10 cellular contexts compared by ENCODE assay signal in the genomic region with DNA sequence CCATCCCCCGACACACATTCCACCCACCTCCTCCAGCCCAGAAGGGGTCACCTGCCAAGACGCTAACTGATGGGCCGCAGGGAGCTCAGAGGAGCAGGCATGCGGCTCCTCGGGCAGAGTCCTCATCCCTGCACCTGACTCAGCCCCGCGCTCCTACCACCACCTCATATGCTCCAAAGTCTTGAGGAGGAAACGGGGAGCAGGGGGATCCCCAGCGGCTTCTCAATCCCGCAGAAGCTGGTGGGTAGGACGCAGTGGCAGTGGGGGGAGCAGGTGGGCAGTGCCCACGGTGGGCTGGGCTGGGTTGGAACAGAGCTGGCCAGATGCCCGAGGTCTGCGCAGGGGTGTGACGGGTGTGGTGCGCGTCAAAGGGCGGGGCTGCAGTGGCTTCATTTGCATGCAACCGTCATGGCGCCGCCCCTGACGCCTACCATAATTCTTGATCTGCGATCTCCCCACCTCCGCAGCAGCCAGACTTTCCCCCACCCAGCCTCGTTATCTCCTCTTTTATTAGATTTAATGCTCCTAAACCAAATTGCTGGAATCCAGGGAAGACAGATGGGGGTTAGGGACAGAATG. TPM values are rescaled to one million over a fixed set of nuclear protein-coding genes. Genes with fewer than 3 reads are reported as not detected.
DNase-seq lines count a peak whose midpoint lies in the region; TF ChIP-seq lines count a peak whose summit lies in the region.
"Had no signal": no experiment of that assay in that cellular context is flagged by ENCODE, and none has a peak within 500 bp of the region (broad histone marks: within the 10 kb centered on the region; RNA-seq: fewer than 3 reads in every experiment).

No MANE protein-coding gene starts in this region.

- no peaks in the 10 kb centered on the region for H3K9me3 ChIP-seq in osteoblast (ENCODE audit: low read depth, low read length)

- H3K4me3 ChIP-seq in epithelial cell of esophagus (ENCODE audit: low read length) (peak overlapping the region; percentile 30), osteoblast (ENCODE audit: insufficient read depth, low read length) (no peak overlapping the region)
- H3K4me3 ChIP-seq: SK-N-MC had no signal

- H3K27ac ChIP-seq in osteoblast (ENCODE audit: low read depth, low read length) = no peak overlapping the region
- H3K27ac ChIP-seq: SK-N-MC had no signal

- H3K27me3 ChIP-seq in osteoblast (ENCODE audit: insufficient read depth, low read length) = no peaks in the 10 kb centered on the region

- peaks cover 14% of the 10 kb centered on the region for H3K4me1 ChIP-seq in osteoblast (ENCODE audit: insufficient read depth, low read length)

- H4K20me1 ChIP-seq in osteoblast (ENCODE audit: insufficient read depth, low read length) = no peaks in the 10 kb centered on the region

- CTCF ChIA-PET in HEK293T (lab: Yijun Ruan, JAX) = no interaction called here

- POLR2A ChIA-PET in HEK293T (lab: Yijun Ruan, JAX) = no interaction called here

- H2AFZ ChIP-seq in osteoblast (ENCODE audit: low read length) = no peak overlapping the region

- peak; percentile 55 for DNase-seq in CD1c-positive myeloid dendritic cell (ENCODE audit: extremely low spot score)
- DNase-seq in LoVo (ENCODE audit: low spot score) = peak; percentile 44
- peak; percentile 52 for DNase-seq in epithelial cell of esophagus (ENCODE audit: low read depth)
- peak; percentile 72 for DNase-seq in osteoblast (ENCODE audit: insufficient read length, low spot score, missing footprints)
- DNase-seq in HEK293T (ENCODE audit: extremely low spot score) = no peak
- no peak for DNase-seq in COLO829 (ENCODE audit: low spot score)
- no peak for DNase-seq in NCI-H345 treated with DMSO at 0.1 percent for 48 hours (lab: John Stamatoyannopoulos, UW; ENCODE audit: unreplicated experiment)
- DNase-seq in HCEC 1CT = no peak
- DNase-seq: central memory CD4-positive, alpha-beta T cell had no signal

- TF ChIP-seq CTCF in epithelial cell of esophagus (IDR thresholded peaks at IDR 0.05; ENCODE audit: insufficient read depth, low read depth, low read length, missing control alignments) = no peak
- TF ChIP-seq CTCF in osteoblast (IDR thresholded peaks at IDR 0.05; ENCODE audit: extremely low read depth, low read depth, low read length) = no peak

- no peaks in the 10 kb centered on the region for H3K79me2 ChIP-seq in osteoblast (ENCODE audit: insufficient read depth, low read length)

- no peak overlapping the region for H3K4me2 ChIP-seq in osteoblast (ENCODE audit: insufficient read depth, low read length)

- H3K36me3 ChIP-seq in osteoblast (ENCODE audit: insufficient read depth, low read length) = no peaks in the 10 kb centered on the region

TF ChIP-seq in HEK293T, 16 proteins besides CTCF, POLR2A, EP300 and RAD21:
- TF ChIP-seq ZNF384 (IDR thresholded peaks at IDR 0.05) (no peak), FOXK2 (IDR thresholded peaks at IDR 0.05) (no peak), PKNOX1 (IDR thresholded peaks at IDR 0.05) (no peak), FOXA1 (IDR thresholded peaks at IDR 0.05) (no peak), NFRKB (IDR thresholded peaks at IDR 0.05) (no peak), CTBP1 (IDR thresholded peaks at IDR 0.05; ENCODE audit: borderline replicate concordance) (no peak), ELF4 (IDR thresholded peaks at IDR 0.05) (no peak), SP1 (IDR thresholded peaks at IDR 0.05) (no peak), FOXM1 (IDR thresholded peaks at IDR 0.05; ENCODE audit: borderline replicate concordance) (no peak), BHLHE40 (IDR thresholded peaks at IDR 0.05; ENCODE audit: borderline replicate concordance) (no peak), TARDBP (IDR thresholded peaks at IDR 0.05) (no peak), L3MBTL2 (conservative IDR thresholded peaks at IDR 0.05) (no peak)

RNA-seq across cellular contexts. Expression of gene EMP2, which starts 39.0 kb away (rescaled TPM):
- total RNA-seq in osteoblast = 31.8 and 35.4 TPM in 2 replicates

Comparison
In these comparisons a context has a peak if more than half of its experiments do, and no peak if none do; other contexts are left out.
1. DNase-seq: peak in CD1c-positive myeloid dendritic cell (single experiment), LoVo (single experiment), epithelial cell of esophagus (single experiment) and osteoblast (single experiment); none in HEK293T (single experiment), COLO829 (single experiment), NCI-H345 treated with DMSO at 0.1 percent for 48 hours (single experiment) and HCEC 1CT (single experiment).